In genomic region chr2:20221169-20221938, GRCh38 we compare ENCODE assay signal across 12 cellular contexts. TPM values are rescaled to one million over a fixed set of nuclear protein-coding genes. Genes with fewer than 3 reads are reported as not detected.
DNase-seq lines count a peak whose midpoint lies in the region; ATAC-seq and TF ChIP-seq lines count a peak whose summit lies in the region.
"Had no signal": no experiment of that assay in that cellular context is flagged by ENCODE, and none has a peak within 500 bp of the region (broad histone marks: within the 10 kb centered on the region; RNA-seq: fewer than 3 reads in every experiment).

No MANE protein-coding gene starts in this region.

- no peak for TF ChIP-seq CTCF in hepatocyte (IDR thresholded peaks at IDR 0.05; ENCODE audit: poor library complexity)

- no peak for ATAC-seq in activated naive CD8-positive, alpha-beta T cell treated with anti-CD3 and anti-CD28 coated beads, Interleukin-2, amount 10 ng/mL, durations not matched to agents 7 days and 5 days (ENCODE audit: low read depth)
- ATAC-seq in activated naive CD8-positive, alpha-beta T cell treated with anti-CD3 and anti-CD28 coated beads, Interleukin-2, amount 50 U/mL, for 24 hours, result no peak
- no peak for ATAC-seq in HG03280 (IDR thresholded peaks at IDR 0.05; ENCODE audit: unreplicated experiment)
- ATAC-seq: right cardiac atrium had no signal

- POLR2A ChIA-PET in activated naive CD8-positive, alpha-beta T cell treated with anti-CD3 and anti-CD28 coated beads, Interleukin-2, amount 10 ng/mL, durations not matched to agents 7 days and 5 days (lab: Charles Lee), result no interaction called here

- peak overlapping the region; percentile 18 for H3K27ac Mint-ChIP-seq in activated naive CD8-positive, alpha-beta T cell treated with anti-CD3 and anti-CD28 coated beads, Interleukin-2, amount 10 ng/mL, durations not matched to agents 7 days and 5 days
- H3K27ac Mint-ChIP-seq in activated naive CD8-positive, alpha-beta T cell treated with anti-CD3 and anti-CD28 coated beads, Interleukin-2, amount 50 U/mL, for 24 hours, result no peak overlapping the region
- H3K27ac Mint-ChIP-seq in activated T-helper 1 cell treated with anti-CD3 and anti-CD28 coated beads, Interleukin-12 subunit alpha, Interleukin-12 subunit beta, Interleukin-2, Interleukin-4 antibody, amounts not matched to agents 30 ng/mL and 10 ng/mL and 1 ng/mL, durations not matched to agents 14 hours and 24 hours and 36 hours, result no peak overlapping the region

- H3K27ac ChIP-seq in hepatocyte, result peak overlapping the region; percentile 97
- H3K27ac ChIP-seq in urinary bladder (ENCODE audit: low read depth), result peak overlapping the region; percentile 56

- no peak overlapping the region for H3K4me3 Mint-ChIP-seq in activated naive CD8-positive, alpha-beta T cell treated with anti-CD3 and anti-CD28 coated beads, Interleukin-2, amount 10 ng/mL, durations not matched to agents 7 days and 5 days
- H3K4me3 Mint-ChIP-seq in activated naive CD8-positive, alpha-beta T cell treated with anti-CD3 and anti-CD28 coated beads, Interleukin-2, amount 50 U/mL, for 24 hours, result no peak overlapping the region
- H3K4me3 Mint-ChIP-seq in activated T-helper 1 cell treated with anti-CD3 and anti-CD28 coated beads, Interleukin-12 subunit alpha, Interleukin-12 subunit beta, Interleukin-2, Interleukin-4 antibody, amounts not matched to agents 30 ng/mL and 10 ng/mL and 1 ng/mL, durations not matched to agents 14 hours and 24 hours and 36 hours, result peak overlapping the region; percentile 2

- peak overlapping the region; percentile 99 for H3K4me2 ChIP-seq in hepatocyte

- intact Hi-C loops in activated T-helper 1 cell treated with anti-CD3 and anti-CD28 coated beads, Interleukin-12 subunit alpha, Interleukin-12 subunit beta, Interleukin-2, Interleukin-4 antibody, amounts not matched to agents 30 ng/mL and 10 ng/mL and 1 ng/mL, durations not matched to agents 14 hours and 24 hours and 36 hours (cut with micrococcal nuclease), result loop anchor here (10.0 kb wide), 1 partner anchor 433 kb away; the partner anchor contains the start of gene HS1BP3

- no peaks in the 10 kb centered on the region for H3K9me2 ChIP-seq in hepatocyte (replicated peaks; ENCODE audit: insufficient read depth)

- no peak overlapping the region for H2AFZ ChIP-seq in hepatocyte

- no peak for DNase-seq in activated naive CD8-positive, alpha-beta T cell treated with anti-CD3 and anti-CD28 coated beads, Interleukin-2, amount 10 ng/mL, durations not matched to agents 7 days and 5 days
- DNase-seq in activated naive CD8-positive, alpha-beta T cell treated with anti-CD3 and anti-CD28 coated beads, Interleukin-2, amount 50 U/mL, for 24 hours, result no peak
- DNase-seq in activated T-helper 1 cell treated with anti-CD3 and anti-CD28 coated beads, Interleukin-12 subunit alpha, Interleukin-12 subunit beta, Interleukin-2, Interleukin-4 antibody, amounts not matched to agents 30 ng/mL and 10 ng/mL and 1 ng/mL, durations not matched to agents 14 hours and 24 hours and 36 hours (ENCODE audit: low spot score), result no peak
- no peak for DNase-seq in hepatocyte (ENCODE audit: low spot score)
- DNase-seq in stimulated activated CD4-positive, alpha-beta T cell treated with anti-CD3 and anti-CD28 coated beads, Interleukin-15, amount 100 ng/mL, for 24 hours, result no peak
- DNase-seq in hypothalamus (lab: John Stamatoyannopoulos, UW), result no peak
- DNase-seq: dermis blood vessel endothelial cell, GOT3, NCI-H1930, right cardiac atrium had no signal

- no peaks in the 10 kb centered on the region for H3K27me3 ChIP-seq in hepatocyte

- no peaks in the 10 kb centered on the region for H3K9me3 Mint-ChIP-seq in activated naive CD8-positive, alpha-beta T cell treated with anti-CD3 and anti-CD28 coated beads, Interleukin-2, amount 10 ng/mL, durations not matched to agents 7 days and 5 days
- H3K9me3 Mint-ChIP-seq in activated naive CD8-positive, alpha-beta T cell treated with anti-CD3 and anti-CD28 coated beads, Interleukin-2, amount 50 U/mL, for 24 hours, result no peaks in the 10 kb centered on the region
- H3K9me3 Mint-ChIP-seq in activated T-helper 1 cell treated with anti-CD3 and anti-CD28 coated beads, Interleukin-12 subunit alpha, Interleukin-12 subunit beta, Interleukin-2, Interleukin-4 antibody, amounts not matched to agents 30 ng/mL and 10 ng/mL and 1 ng/mL, durations not matched to agents 14 hours and 24 hours and 36 hours, result no peaks in the 10 kb centered on the region

- 48% methylated on average over 4 of the region's 4 CpGs for WGBS in hepatocyte (ENCODE audit: low lambda C conversion rate, missing lambda C conversion rate)
- 64% methylated on average over 4 of the region's 4 CpGs for WGBS in urinary bladder

- H3K4me3 ChIP-seq in hepatocyte (no peak overlapping the region), urinary bladder (ENCODE audit: low read depth, low read length) (no peak overlapping the region)

- peaks cover 30% of the 10 kb centered on the region for H3K4me1 ChIP-seq in hepatocyte (ENCODE audit: insufficient read depth)
- no peaks in the 10 kb centered on the region for H3K4me1 ChIP-seq in urinary bladder (ENCODE audit: insufficient read depth)

- no peaks in the 10 kb centered on the region for H3K9me3 ChIP-seq in hepatocyte (ENCODE audit: low read depth)

- H4K20me1 ChIP-seq in hepatocyte (ENCODE audit: insufficient read depth, poor library complexity, severe bottlenecking), result no peaks in the 10 kb centered on the region

- peaks cover 71% of the 10 kb centered on the region for H3K79me2 ChIP-seq in hepatocyte

- no peaks in the 10 kb centered on the region for H3K36me3 ChIP-seq in hepatocyte (replicated peaks; ENCODE audit: insufficient read depth, low read depth)
- no peaks in the 10 kb centered on the region for H3K36me3 ChIP-seq in urinary bladder (ENCODE audit: insufficient read depth)

- H3K36me3 Mint-ChIP-seq in activated naive CD8-positive, alpha-beta T cell treated with anti-CD3 and anti-CD28 coated beads, Interleukin-2, amount 10 ng/mL, durations not matched to agents 7 days and 5 days, result no peaks in the 10 kb centered on the region
- H3K36me3 Mint-ChIP-seq in activated naive CD8-positive, alpha-beta T cell treated with anti-CD3 and anti-CD28 coated beads, Interleukin-2, amount 50 U/mL, for 24 hours (ENCODE audit: low read depth), result no peaks in the 10 kb centered on the region
- H3K36me3 Mint-ChIP-seq in activated T-helper 1 cell treated with anti-CD3 and anti-CD28 coated beads, Interleukin-12 subunit alpha, Interleukin-12 subunit beta, Interleukin-2, Interleukin-4 antibody, amounts not matched to agents 30 ng/mL and 10 ng/mL and 1 ng/mL, durations not matched to agents 14 hours and 24 hours and 36 hours (ENCODE audit: low read depth), result no peaks in the 10 kb centered on the region

- H3K4me1 Mint-ChIP-seq in activated naive CD8-positive, alpha-beta T cell treated with anti-CD3 and anti-CD28 coated beads, Interleukin-2, amount 10 ng/mL, durations not matched to agents 7 days and 5 days, result peaks cover 7% of the 10 kb centered on the region
- peaks cover 7% of the 10 kb centered on the region for H3K4me1 Mint-ChIP-seq in activated naive CD8-positive, alpha-beta T cell treated with anti-CD3 and anti-CD28 coated beads, Interleukin-2, amount 50 U/mL, for 24 hours
- H3K4me1 Mint-ChIP-seq in activated T-helper 1 cell treated with anti-CD3 and anti-CD28 coated beads, Interleukin-12 subunit alpha, Interleukin-12 subunit beta, Interleukin-2, Interleukin-4 antibody, amounts not matched to agents 30 ng/mL and 10 ng/mL and 1 ng/mL, durations not matched to agents 14 hours and 24 hours and 36 hours (ENCODE audit: low read depth), result no peaks in the 10 kb centered on the region

- H3K27me3 Mint-ChIP-seq in activated naive CD8-positive, alpha-beta T cell treated with anti-CD3 and anti-CD28 coated beads, Interleukin-2, amount 10 ng/mL, durations not matched to agents 7 days and 5 days, result peaks cover 44% of the 10 kb centered on the region
- H3K27me3 Mint-ChIP-seq in activated naive CD8-positive, alpha-beta T cell treated with anti-CD3 and anti-CD28 coated beads, Interleukin-2, amount 50 U/mL, for 24 hours, result peaks cover 42% of the 10 kb centered on the region
- H3K27me3 Mint-ChIP-seq in activated T-helper 1 cell treated with anti-CD3 and anti-CD28 coated beads, Interleukin-12 subunit alpha, Interleukin-12 subunit beta, Interleukin-2, Interleukin-4 antibody, amounts not matched to agents 30 ng/mL and 10 ng/mL and 1 ng/mL, durations not matched to agents 14 hours and 24 hours and 36 hours (ENCODE audit: insufficient read depth), result peaks cover 44% of the 10 kb centered on the region

RNA-seq across cellular contexts. Expression of gene SDC1, which starts 3.6 kb away (rescaled TPM):
- under 1 TPM in 1 of 2 experiments, not detected in 1; 0.22 TPM for total RNA-seq in activated naive CD8-positive, alpha-beta T cell treated with anti-CD3 and anti-CD28 coated beads, Interleukin-2, amount 10 ng/mL, durations not matched to agents 7 days and 5 days
- 0.26 and 0.27 TPM in 2 replicates for total RNA-seq in activated T-helper 1 cell treated with anti-CD3 and anti-CD28 coated beads, Interleukin-12 subunit alpha, Interleukin-12 subunit beta, Interleukin-2, Interleukin-4 antibody, amounts not matched to agents 30 ng/mL and 10 ng/mL and 1 ng/mL, durations not matched to agents 14 hours and 24 hours and 36 hours
- 92.3 and 108 TPM in 2 replicates for total RNA-seq in hepatocyte
- 84.1 and 107 TPM in 2 replicates for polyA plus RNA-seq in hepatocyte
- total RNA-seq in urinary bladder, result 87.1 TPM
- 65.3 TPM for polyA plus RNA-seq in urinary bladder

Comparison
In these comparisons a context has a peak if more than half of its experiments do, and no peak if none do; other contexts are left out.
1. RNA of gene SDC1, which starts 3.6 kb away (total RNA-seq): 92.3 to 108 TPM in hepatocyte and 87.1 TPM in urinary bladder (single experiment); 0.26 to 0.27 TPM in activated T-helper 1 cell treated with anti-CD3 and anti-CD28 coated beads, Interleukin-12 subunit alpha, Interleukin-12 subunit beta, Interleukin-2, Interleukin-4 antibody, amounts not matched to agents 30 ng/mL and 10 ng/mL and 1 ng/mL, durations not matched to agents 14 hours and 24 hours and 36 hours and 0.22 TPM in activated naive CD8-positive, alpha-beta T cell treated with anti-CD3 and anti-CD28 coated beads, Interleukin-2, amount 10 ng/mL, durations not matched to agents 7 days and 5 days; every median in the first group is over 10 times any median in the second.